Comparison of ENCODE assay signal across 9 cellular contexts in the genomic region with DNA sequence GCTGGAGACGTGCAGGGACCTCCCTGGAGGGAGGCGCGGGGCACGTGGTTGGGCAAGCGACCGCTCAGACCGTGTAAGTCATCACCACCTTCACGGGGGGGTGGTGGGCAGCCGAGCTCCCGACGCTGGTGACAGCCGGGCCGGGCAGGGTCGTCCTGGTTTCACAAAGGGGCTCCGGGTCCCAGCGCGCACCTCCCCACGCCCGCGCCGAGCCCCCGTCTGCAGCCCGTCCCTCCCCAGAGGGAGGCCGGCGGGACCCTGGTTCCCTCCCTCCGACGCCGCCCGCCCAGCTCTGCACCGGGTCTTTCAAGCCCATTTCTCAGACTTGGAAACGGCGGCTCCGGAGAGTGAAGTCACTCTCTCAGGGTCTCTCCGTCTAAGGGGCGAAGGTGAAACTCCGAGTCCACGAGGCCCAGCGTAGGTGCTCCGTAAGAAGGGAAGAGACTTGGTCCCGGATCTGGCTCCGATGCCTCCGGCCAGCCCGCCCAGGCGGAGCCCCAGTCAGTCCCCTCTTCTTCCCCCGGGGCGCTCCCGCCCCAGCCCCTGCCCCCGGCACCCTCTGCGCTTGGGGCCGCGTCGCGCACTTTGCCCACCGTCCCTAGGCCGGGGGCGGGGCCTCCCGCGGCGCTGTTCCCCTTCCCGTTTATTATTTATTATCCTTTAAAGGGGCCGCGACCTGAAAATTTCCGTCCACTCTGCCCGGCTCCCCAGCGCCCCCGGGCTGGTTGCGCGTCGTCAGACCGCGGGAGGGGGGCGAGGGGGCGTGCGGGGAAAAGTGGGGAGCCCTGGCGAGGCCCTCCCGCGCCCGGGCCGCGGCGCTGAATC. TPM values are rescaled to one million over a fixed set of nuclear protein-coding genes. Genes with fewer than 3 reads are reported as not detected.
DNase-seq lines count a peak whose midpoint lies in the region; ATAC-seq and TF ChIP-seq lines count a peak whose summit lies in the region.
"Had no signal": no experiment of that assay in that cellular context is flagged by ENCODE, and none has a peak within 500 bp of the region (broad histone marks: within the 10 kb centered on the region; RNA-seq: fewer than 3 reads in every experiment).

No MANE protein-coding gene starts in this region.

- no peak for TF ChIP-seq CTCF in BJ (IDR thresholded peaks at IDR 0.05; ENCODE audit: insufficient read depth, low read depth, low read length)

- POLR2A ChIA-PET in BJ (lab: Charles Lee): no interaction called here

- ATAC-seq in GM19035 (IDR thresholded peaks at IDR 0.05; ENCODE audit: unreplicated experiment) (peak; percentile 61), HG03378 (IDR thresholded peaks at IDR 0.05; ENCODE audit: unreplicated experiment) (peak; percentile 54), left colon (peak; percentile 82)

- CTCF ChIA-PET in BJ (lab: Yijun Ruan, JAX): interaction anchor here (1.0 to 6.0 kb wide), 3 partner anchors 58 to 341 kb away, joined by 3 to 102 read pairs (median 3); partner anchors contain the start of gene WDR18

- peak; percentile 32 for DNase-seq in BJ (ENCODE audit: low read depth)
- peak; percentile 75 for DNase-seq in NCI-H446 treated with DMSO at 0.1 percent for 48 hours (lab: John Stamatoyannopoulos, UW)
- peak; percentile 71 for DNase-seq in activated CD4-positive, alpha-beta T cell treated with anti-CD3 and anti-CD28 coated beads for 4 hours
- peak; percentile 58 for DNase-seq in dedifferentiated amniotic fluid mesenchymal stem cell (ENCODE audit: extremely low spot score)
- DNase-seq in left colon: peak; percentile 71 to 83
- DNase-seq in stimulated activated CD4-positive, alpha-beta T cell treated with anti-CD3 and anti-CD28 coated beads, Interleukin-2, amount 100 ng/mL, for 4 hours (ENCODE audit: low read depth): peak; percentile 56

- H3K36me3 ChIP-seq in BJ (ENCODE audit: control insufficient read depth, insufficient read depth, low read length): peaks cover 5% of the 10 kb centered on the region

- intact Hi-C loops in left colon (cut with DNase I, micrococcal nuclease): no loop called here

- H3K4me3 ChIP-seq in BJ (ENCODE audit: low read depth, low read length): peak overlapping the region; percentile 91

- no peaks in the 10 kb centered on the region for H3K27me3 ChIP-seq in BJ (ENCODE audit: control insufficient read depth, insufficient read depth, low read length)

RNA-seq across cellular contexts. Expression of gene ARID3A, which starts 0.5 kb away (rescaled TPM):
- 10.7 and 17.4 TPM in 2 replicates for polyA plus RNA-seq in BJ (2011; rRNA removed)
- 21.9 and 36.1 TPM in 2 replicates for polyA minus RNA-seq in BJ (2011; rRNA and poly(A)+ RNA removed)
- 10 to 100 TPM; 10.7 to 11.6 TPM for total RNA-seq in left colon

RNA-seq across cellular contexts. Expression of gene KISS1R, which starts 8.2 kb away (rescaled TPM):
- not detected in 2 replicates for polyA plus RNA-seq in BJ (2011; rRNA removed)
- not detected in 2 replicates for polyA minus RNA-seq in BJ (2011; rRNA and poly(A)+ RNA removed)
- total RNA-seq in left colon: not detected

RNA-seq across cellular contexts. Expression of gene R3HDM4, which starts 12.3 kb away (rescaled TPM):
- 35.3 and 46.6 TPM in 2 replicates for polyA plus RNA-seq in BJ (2011; rRNA removed)
- 18.0 and 26.9 TPM in 2 replicates for polyA minus RNA-seq in BJ (2011; rRNA and poly(A)+ RNA removed)
- 10 to 100 TPM; 54.6 to 66.4 TPM for total RNA-seq in left colon

RNA-seq across cellular contexts. Expression of gene RNU6-9, which starts 32.0 kb away (rescaled TPM):
- not detected in 2 replicates for polyA plus RNA-seq in BJ (2011; rRNA removed)
- polyA minus RNA-seq in BJ (2011; rRNA and poly(A)+ RNA removed): not detected in 2 replicates
- not detected for total RNA-seq in left colon
- total RNA-seq: T-helper 1 cell treated with Interleukin-12 subunit alpha and Interleukin-12 subunit beta and Interleukin-4 antibody, amounts not matched to agents 30 ng/mL and 1 ng/mL, for 36 hours had no signal

RNA-seq across cellular contexts. Expression of gene MED16, which starts 32.3 kb away (rescaled TPM):
- polyA plus RNA-seq in BJ (2011; rRNA removed): 21.5 and 39.8 TPM in 2 replicates
- polyA minus RNA-seq in BJ (2011; rRNA and poly(A)+ RNA removed): 30.5 and 34.7 TPM in 2 replicates
- 10 to 100 TPM; 63.1 to 70.6 TPM for total RNA-seq in left colon

Comparison
In these comparisons a context has a peak if more than half of its experiments do, and no peak if none do; other contexts are left out.
1. Peak in every context shown above with its lines: DNase-seq, ATAC-seq and H3K4me3 ChIP-seq.